Comparison of ENCODE assay signal across 1 cellular context in the genomic region with DNA sequence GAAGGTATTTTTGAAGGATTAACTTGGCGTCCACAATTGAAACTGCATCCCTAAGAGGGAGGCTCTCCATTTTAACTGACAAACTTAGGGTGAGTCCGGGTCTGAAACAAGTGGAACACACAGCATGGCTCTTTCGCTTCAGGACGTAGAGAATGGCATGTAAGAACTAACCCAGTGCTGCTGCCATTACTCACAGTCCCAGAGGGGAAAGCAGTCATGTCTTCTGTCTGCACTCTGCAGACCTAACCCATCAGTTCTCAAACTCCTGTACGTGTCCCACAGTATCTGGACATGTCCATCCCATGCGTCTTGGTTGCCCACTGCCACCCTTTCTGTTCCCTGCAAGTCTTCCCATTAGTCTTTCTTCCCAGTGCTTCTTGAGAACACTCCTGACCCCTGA.
TF ChIP-seq lines count a peak whose summit lies in the region.

No MANE protein-coding gene starts in this region.

TF ChIP-seq in H1, 55 proteins besides CTCF, POLR2A, EP300 and RAD21:
- TF ChIP-seq CEBPB (IDR thresholded peaks at IDR 0.05; ENCODE audit: low read depth, low read length) (no peak), SUZ12 (IDR thresholded peaks at IDR 0.05; ENCODE audit: low read length) (no peak), SIRT6 (IDR thresholded peaks at IDR 0.05; ENCODE audit: low read length) (no peak), RBBP5 (IDR thresholded peaks at IDR 0.05; ENCODE audit: borderline replicate concordance, low read depth, low read length) (no peak), SAP30 (IDR thresholded peaks at IDR 0.05; ENCODE audit: insufficient read depth, insufficient replicate concordance, low read length) (no peak)
